10 cellular contexts compared by ENCODE assay signal in genomic region chr2:129992432-129993006, GRCh38. TPM values are rescaled to one million over a fixed set of nuclear protein-coding genes. Genes with fewer than 3 reads are reported as not detected.
"Had no signal": no experiment of that assay in that cellular context is flagged by ENCODE, and none has a peak within 500 bp of the region (broad histone marks: within the 10 kb centered on the region; RNA-seq: fewer than 3 reads in every experiment).

No MANE protein-coding gene starts in this region.

RNA-seq across cellular contexts. Expression of gene RAB6C, which starts 13.1 kb away (rescaled TPM):
- total RNA-seq: cardiac septum; fibroblast of lung; gastrocnemius medialis; lower leg skin; mammary epithelial cell; mesenteric fat pad; naive thymus-derived CD8-positive, alpha-beta T cell; osteoblast; right atrium auricular region had no signal
- polyA plus RNA-seq: naive thymus-derived CD8-positive, alpha-beta T cell; stomach had no signal
